1 cellular context compared by ENCODE assay signal in the genomic region with DNA sequence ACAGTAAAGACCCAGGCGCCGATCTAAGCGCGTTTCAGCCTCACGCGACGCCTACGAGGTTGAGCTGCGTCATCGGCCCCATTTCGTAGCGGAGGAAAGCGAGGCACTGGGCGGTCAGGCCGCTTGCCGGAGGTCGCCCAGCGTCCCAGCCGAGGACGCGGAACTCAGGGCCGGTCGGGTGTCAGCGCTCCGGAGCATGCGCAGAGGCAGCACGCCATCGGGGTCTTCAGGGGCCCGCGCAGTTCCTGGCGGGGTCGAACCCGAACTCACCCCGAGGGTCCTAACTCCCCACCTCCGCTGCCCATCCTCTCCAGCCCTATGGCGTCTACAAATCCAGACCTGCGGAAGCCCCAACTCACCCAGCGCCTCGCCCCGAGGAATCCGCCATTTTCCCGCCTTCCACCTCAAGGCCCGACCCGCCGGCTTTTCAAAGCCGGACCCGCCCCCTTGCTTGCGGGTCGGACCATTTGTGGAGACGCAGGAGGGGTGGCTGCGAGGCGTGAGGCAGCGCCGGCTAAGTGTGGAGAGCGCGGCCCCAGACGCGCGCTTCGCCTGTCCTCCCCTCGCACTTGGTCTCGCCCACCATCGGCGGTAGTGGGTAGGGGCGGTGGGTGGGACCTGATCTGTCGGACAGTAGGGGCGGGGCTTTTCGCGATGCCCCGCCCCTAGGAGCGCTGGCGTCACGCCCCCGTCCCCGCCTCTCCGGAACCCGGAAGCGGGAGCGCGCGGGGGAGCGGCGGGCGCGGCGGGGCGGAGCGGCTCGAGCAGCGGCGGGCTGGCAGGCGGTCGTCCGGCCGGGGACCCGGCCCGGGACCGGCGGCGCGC.
A peak's percentile ranks its signal among the peaks of the same experiment; 100 is the strongest.
TF ChIP-seq lines count a peak whose summit lies in the region.

A gene with protein sequence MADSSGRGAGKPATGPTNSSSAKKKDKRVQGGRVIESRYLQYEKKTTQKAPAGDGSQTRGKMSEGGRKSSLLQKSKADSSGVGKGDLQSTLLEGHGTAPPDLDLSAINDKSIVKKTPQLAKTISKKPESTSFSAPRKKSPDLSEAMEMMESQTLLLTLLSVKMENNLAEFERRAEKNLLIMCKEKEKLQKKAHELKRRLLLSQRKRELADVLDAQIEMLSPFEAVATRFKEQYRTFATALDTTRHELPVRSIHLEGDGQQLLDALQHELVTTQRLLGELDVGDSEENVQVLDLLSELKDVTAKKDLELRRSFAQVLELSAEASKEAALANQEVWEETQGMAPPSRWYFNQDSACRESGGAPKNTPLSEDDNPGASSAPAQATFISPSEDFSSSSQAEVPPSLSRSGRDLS (minus strand): TSS at position 418 of the 825 bp plus-strand sequence. CDS start 30 bp downstream, at position 388.
TSS of gene MYO9B (plus strand) at position 743 of the 825 bp plus-strand sequence. CDS start 25,941 bp downstream, outside the sequence.

TF ChIP-seq in HepG2, 621 proteins besides CTCF, POLR2A, EP300 and RAD21 (continued from another document and continues in another):
- TF ChIP-seq PITX1 (CRISPR knock-in tag; IDR thresholded peaks at IDR 0.05): 0 out of 2 replicates have a peak, but pooled peaks have one; percentile 44
- TF ChIP-seq TEAD2 (CRISPR knock-in tag; IDR thresholded peaks at IDR 0.05): no peak
- TF ChIP-seq ZNF839 (CRISPR knock-in tag; IDR thresholded peaks at IDR 0.05; ENCODE audit: borderline replicate concordance): peak; percentile 87; the same call in 1 of the 2 replicates
- TF ChIP-seq KLF15 (CRISPR knock-in tag; IDR thresholded peaks at IDR 0.05; ENCODE audit: borderline replicate concordance): 0 out of 2 replicates have a peak, but pooled peaks have one; percentile 48
- TF ChIP-seq KDM2A (CRISPR knock-in tag; IDR thresholded peaks at IDR 0.05; ENCODE audit: borderline replicate concordance, low read depth): peak; percentile 88; the same call in 1 of the 2 replicates
- TF ChIP-seq ZMAT3 (CRISPR knock-in tag; conservative IDR thresholded peaks at IDR 0.05): no peak
- TF ChIP-seq ARID4A (CRISPR knock-in tag; IDR thresholded peaks at IDR 0.05; ENCODE audit: borderline replicate concordance): peak; percentile 98
- TF ChIP-seq, protein P1, sequence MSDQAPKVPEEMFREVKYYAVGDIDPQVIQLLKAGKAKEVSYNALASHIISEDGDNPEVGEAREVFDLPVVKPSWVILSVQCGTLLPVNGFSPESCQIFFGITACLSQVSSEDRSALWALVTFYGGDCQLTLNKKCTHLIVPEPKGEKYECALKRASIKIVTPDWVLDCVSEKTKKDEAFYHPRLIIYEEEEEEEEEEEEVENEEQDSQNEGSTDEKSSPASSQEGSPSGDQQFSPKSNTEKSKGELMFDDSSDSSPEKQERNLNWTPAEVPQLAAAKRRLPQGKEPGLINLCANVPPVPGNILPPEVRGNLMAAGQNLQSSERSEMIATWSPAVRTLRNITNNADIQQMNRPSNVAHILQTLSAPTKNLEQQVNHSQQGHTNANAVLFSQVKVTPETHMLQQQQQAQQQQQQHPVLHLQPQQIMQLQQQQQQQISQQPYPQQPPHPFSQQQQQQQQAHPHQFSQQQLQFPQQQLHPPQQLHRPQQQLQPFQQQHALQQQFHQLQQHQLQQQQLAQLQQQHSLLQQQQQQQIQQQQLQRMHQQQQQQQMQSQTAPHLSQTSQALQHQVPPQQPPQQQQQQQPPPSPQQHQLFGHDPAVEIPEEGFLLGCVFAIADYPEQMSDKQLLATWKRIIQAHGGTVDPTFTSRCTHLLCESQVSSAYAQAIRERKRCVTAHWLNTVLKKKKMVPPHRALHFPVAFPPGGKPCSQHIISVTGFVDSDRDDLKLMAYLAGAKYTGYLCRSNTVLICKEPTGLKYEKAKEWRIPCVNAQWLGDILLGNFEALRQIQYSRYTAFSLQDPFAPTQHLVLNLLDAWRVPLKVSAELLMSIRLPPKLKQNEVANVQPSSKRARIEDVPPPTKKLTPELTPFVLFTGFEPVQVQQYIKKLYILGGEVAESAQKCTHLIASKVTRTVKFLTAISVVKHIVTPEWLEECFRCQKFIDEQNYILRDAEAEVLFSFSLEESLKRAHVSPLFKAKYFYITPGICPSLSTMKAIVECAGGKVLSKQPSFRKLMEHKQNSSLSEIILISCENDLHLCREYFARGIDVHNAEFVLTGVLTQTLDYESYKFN (CRISPR knock-in tag; conservative IDR thresholded peaks at IDR 0.05): peak; percentile 63
- peak; percentile 65 for TF ChIP-seq HDAC2 (CRISPR knock-in tag; IDR thresholded peaks at IDR 0.05)
- TF ChIP-seq PHF8 (CRISPR knock-in tag; IDR thresholded peaks at IDR 0.05): peak; percentile 79
- TF ChIP-seq ZFY (CRISPR knock-in tag; IDR thresholded peaks at IDR 0.05): peak; percentile 80
- TF ChIP-seq SP5 (CRISPR knock-in tag; IDR thresholded peaks at IDR 0.05; ENCODE audit: borderline replicate concordance, low read depth): peak; percentile 89
- peak; percentile 70 for TF ChIP-seq ISL2 (CRISPR knock-in tag; IDR thresholded peaks at IDR 0.05)
- TF ChIP-seq ZNF343 (CRISPR knock-in tag; IDR thresholded peaks at IDR 0.05): no peak
- TF ChIP-seq ZNF10 (CRISPR knock-in tag; IDR thresholded peaks at IDR 0.05; ENCODE audit: borderline replicate concordance, low read depth): no peak
- peak; percentile 86; the same call in 1 of the 2 replicates for TF ChIP-seq MTF2 (CRISPR knock-in tag; IDR thresholded peaks at IDR 0.05; ENCODE audit: borderline replicate concordance)
- TF ChIP-seq, protein P2, sequence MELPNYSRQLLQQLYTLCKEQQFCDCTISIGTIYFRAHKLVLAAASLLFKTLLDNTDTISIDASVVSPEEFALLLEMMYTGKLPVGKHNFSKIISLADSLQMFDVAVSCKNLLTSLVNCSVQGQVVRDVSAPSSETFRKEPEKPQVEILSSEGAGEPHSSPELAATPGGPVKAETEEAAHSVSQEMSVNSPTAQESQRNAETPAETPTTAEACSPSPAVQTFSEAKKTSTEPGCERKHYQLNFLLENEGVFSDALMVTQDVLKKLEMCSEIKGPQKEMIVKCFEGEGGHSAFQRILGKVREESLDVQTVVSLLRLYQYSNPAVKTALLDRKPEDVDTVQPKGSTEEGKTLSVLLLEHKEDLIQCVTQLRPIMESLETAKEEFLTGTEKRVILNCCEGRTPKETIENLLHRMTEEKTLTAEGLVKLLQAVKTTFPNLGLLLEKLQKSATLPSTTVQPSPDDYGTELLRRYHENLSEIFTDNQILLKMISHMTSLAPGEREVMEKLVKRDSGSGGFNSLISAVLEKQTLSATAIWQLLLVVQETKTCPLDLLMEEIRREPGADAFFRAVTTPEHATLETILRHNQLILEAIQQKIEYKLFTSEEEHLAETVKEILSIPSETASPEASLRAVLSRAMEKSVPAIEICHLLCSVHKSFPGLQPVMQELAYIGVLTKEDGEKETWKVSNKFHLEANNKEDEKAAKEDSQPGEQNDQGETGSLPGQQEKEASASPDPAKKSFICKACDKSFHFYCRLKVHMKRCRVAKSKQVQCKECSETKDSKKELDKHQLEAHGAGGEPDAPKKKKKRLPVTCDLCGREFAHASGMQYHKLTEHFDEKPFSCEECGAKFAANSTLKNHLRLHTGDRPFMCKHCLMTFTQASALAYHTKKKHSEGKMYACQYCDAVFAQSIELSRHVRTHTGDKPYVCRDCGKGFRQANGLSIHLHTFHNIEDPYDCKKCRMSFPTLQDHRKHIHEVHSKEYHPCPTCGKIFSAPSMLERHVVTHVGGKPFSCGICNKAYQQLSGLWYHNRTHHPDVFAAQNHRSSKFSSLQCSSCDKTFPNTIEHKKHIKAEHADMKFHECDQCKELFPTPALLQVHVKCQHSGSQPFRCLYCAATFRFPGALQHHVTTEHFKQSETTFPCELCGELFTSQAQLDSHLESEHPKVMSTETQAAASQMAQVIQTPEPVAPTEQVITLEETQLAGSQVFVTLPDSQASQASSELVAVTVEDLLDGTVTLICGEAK (IDR thresholded peaks at IDR 0.05): no peak
- TF ChIP-seq, protein P2 (CRISPR knock-in tag; IDR thresholded peaks at IDR 0.05): peak; percentile 22; the same call in 1 of the 2 replicates
- TF ChIP-seq SOX6 (IDR thresholded peaks at IDR 0.05): no peak
- TF ChIP-seq SOX6 (CRISPR knock-in tag; IDR thresholded peaks at IDR 0.05): peak; percentile 39; the same call in 1 of the 2 replicates
- peak; percentile 51 for TF ChIP-seq ZNF772 (CRISPR knock-in tag; IDR thresholded peaks at IDR 0.05)
- TF ChIP-seq, protein P3, sequence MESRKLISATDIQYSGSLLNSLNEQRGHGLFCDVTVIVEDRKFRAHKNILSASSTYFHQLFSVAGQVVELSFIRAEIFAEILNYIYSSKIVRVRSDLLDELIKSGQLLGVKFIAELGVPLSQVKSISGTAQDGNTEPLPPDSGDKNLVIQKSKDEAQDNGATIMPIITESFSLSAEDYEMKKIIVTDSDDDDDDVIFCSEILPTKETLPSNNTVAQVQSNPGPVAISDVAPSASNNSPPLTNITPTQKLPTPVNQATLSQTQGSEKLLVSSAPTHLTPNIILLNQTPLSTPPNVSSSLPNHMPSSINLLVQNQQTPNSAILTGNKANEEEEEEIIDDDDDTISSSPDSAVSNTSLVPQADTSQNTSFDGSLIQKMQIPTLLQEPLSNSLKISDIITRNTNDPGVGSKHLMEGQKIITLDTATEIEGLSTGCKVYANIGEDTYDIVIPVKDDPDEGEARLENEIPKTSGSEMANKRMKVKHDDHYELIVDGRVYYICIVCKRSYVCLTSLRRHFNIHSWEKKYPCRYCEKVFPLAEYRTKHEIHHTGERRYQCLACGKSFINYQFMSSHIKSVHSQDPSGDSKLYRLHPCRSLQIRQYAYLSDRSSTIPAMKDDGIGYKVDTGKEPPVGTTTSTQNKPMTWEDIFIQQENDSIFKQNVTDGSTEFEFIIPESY (CRISPR knock-in tag; IDR thresholded peaks at IDR 0.05): no peak; the same call in 1 of the 2 replicates
- TF ChIP-seq KAT2B (IDR thresholded peaks at IDR 0.05; ENCODE audit: borderline replicate concordance, low read depth, low read length): no peak
- 0 out of 2 replicates have a peak, but pooled peaks have one; percentile 25 for TF ChIP-seq ZFP36L2 (CRISPR knock-in tag; IDR thresholded peaks at IDR 0.05)
- TF ChIP-seq KMT2A (CRISPR knock-in tag; IDR thresholded peaks at IDR 0.05): peak; percentile 69; the same call in 1 of the 2 replicates
- peak; percentile 76; the same call in 1 of the 2 replicates for TF ChIP-seq ZNF788 (CRISPR knock-in tag; IDR thresholded peaks at IDR 0.05; ENCODE audit: borderline replicate concordance)
- no peak for TF ChIP-seq CC2D1A (CRISPR knock-in tag; IDR thresholded peaks at IDR 0.05)
- no peak for TF ChIP-seq MLLT10 (CRISPR knock-in tag; IDR thresholded peaks at IDR 0.05)
- no peak; the same call in 1 of the 2 replicates for TF ChIP-seq ZNF891 (CRISPR knock-in tag; IDR thresholded peaks at IDR 0.05)
- TF ChIP-seq DR1 (CRISPR knock-in tag; IDR thresholded peaks at IDR 0.05): peak; percentile 71
- no peak for TF ChIP-seq ZNF530 (CRISPR knock-in tag; IDR thresholded peaks at IDR 0.05; ENCODE audit: low read depth)
- TF ChIP-seq THYN1 (CRISPR knock-in tag; IDR thresholded peaks at IDR 0.05; ENCODE audit: borderline replicate concordance, low read depth): no peak; the same call in 1 of the 2 replicates
- TF ChIP-seq ZFX (CRISPR knock-in tag; IDR thresholded peaks at IDR 0.05; ENCODE audit: low read depth): peak; percentile 73
- no peak for TF ChIP-seq ZFP36 (IDR thresholded peaks at IDR 0.05; ENCODE audit: borderline replicate concordance, low read depth, low read length, partially characterized antibody)
